ENCODE assay signal across 17 cellular contexts in genomic region chr12:116812238-116812637, GRCh38.
DNase-seq lines count a peak whose midpoint lies in the region; ATAC-seq and TF ChIP-seq lines count a peak whose summit lies in the region.
"Had no signal": no experiment of that assay in that cellular context is flagged by ENCODE, and none has a peak within 500 bp of the region (broad histone marks: within the 10 kb centered on the region; RNA-seq: fewer than 3 reads in every experiment).

No MANE protein-coding gene starts in this region.

- H3K27ac Mint-ChIP-seq in memory B cell, result no peak overlapping the region
- H3K27ac Mint-ChIP-seq: CD8-positive, alpha-beta T cell; H9 had no signal

- no peaks in the 10 kb centered on the region for H3K9me3 Mint-ChIP-seq in memory B cell
- H3K9me3 Mint-ChIP-seq: CD8-positive, alpha-beta T cell; H9 had no signal

- no peaks in the 10 kb centered on the region for H3K27me3 ChIP-seq in DOHH2 (ENCODE audit: control insufficient read depth, low read length)
- no peaks in the 10 kb centered on the region for H3K27me3 ChIP-seq in SU-DHL-6 (ENCODE audit: low read length)
- no peaks in the 10 kb centered on the region for H3K27me3 ChIP-seq in A673 (replicated peaks; ENCODE audit: insufficient read depth, low read depth, low read length, poor library complexity)
- H3K27me3 ChIP-seq in osteoblast (ENCODE audit: insufficient read depth, low read length), result no peaks in the 10 kb centered on the region
- H3K27me3 ChIP-seq: BE2C had no signal

- H3K27me3 Mint-ChIP-seq in memory B cell, result no peaks in the 10 kb centered on the region

- intact Hi-C loops in A673 (cut with micrococcal nuclease; ENCODE audit: unreplicated experiment), result no loop called here

- peaks cover 6% of the 10 kb centered on the region for H3F3A ChIP-seq in DOHH2 (ENCODE audit: control insufficient read depth, insufficient read depth)
- peaks cover 31% of the 10 kb centered on the region for H3F3A ChIP-seq in SU-DHL-6 (ENCODE audit: insufficient read depth)

- peak overlapping the region; percentile 7 for H3K4me3 ChIP-seq in DOHH2 (ENCODE audit: low read length)
- H3K4me3 ChIP-seq in SU-DHL-6 (ENCODE audit: insufficient read depth, low read length, poor library complexity, severe bottlenecking), result peak overlapping the region; percentile 5
- H3K4me3 ChIP-seq in A673 (ENCODE audit: low read depth, low read length, poor library complexity, severe bottlenecking), result no peak overlapping the region
- no peak overlapping the region for H3K4me3 ChIP-seq in osteoblast (ENCODE audit: insufficient read depth, low read length)

- H2AFZ ChIP-seq in SU-DHL-6 (ENCODE audit: low read depth, low read length, severe bottlenecking) (no peak overlapping the region), osteoblast (ENCODE audit: low read length) (no peak overlapping the region)

- H3K4me2 ChIP-seq in DOHH2 (ENCODE audit: low read length), result peak overlapping the region; percentile 46
- H3K4me2 ChIP-seq in SU-DHL-6 (ENCODE audit: low read depth, low read length, poor library complexity, severe bottlenecking), result peak overlapping the region; percentile 39
- no peak overlapping the region for H3K4me2 ChIP-seq in osteoblast (ENCODE audit: insufficient read depth, low read length)

- peak; percentile 47 for ATAC-seq in memory B cell (ENCODE audit: low read depth)
- ATAC-seq: CD8-positive, alpha-beta T cell had no signal

- no TSS peak for BruUV-seq in A673 (replicated peaks; lab: Mats Ljungman, UMichigan)

- CTCF ChIA-PET in A673 (lab: Charles Lee), result no interaction called here

- H3K27ac ChIP-seq in DOHH2 (ENCODE audit: low read depth, low read length) (peak overlapping the region; percentile 22), SU-DHL-6 (ENCODE audit: low read depth, low read length) (peak overlapping the region; percentile 94), A673 (ENCODE audit: low read depth, low read length, poor library complexity, severe bottlenecking) (no peak overlapping the region), osteoblast (ENCODE audit: low read depth, low read length) (no peak overlapping the region)

- TF ChIP-seq CTCF in DOHH2 (IDR thresholded peaks at IDR 0.05; ENCODE audit: low read depth, low read length, poor library complexity, severe bottlenecking), result no peak
- TF ChIP-seq CTCF in SU-DHL-6 (IDR thresholded peaks at IDR 0.05; ENCODE audit: insufficient read depth, low read length, poor library complexity, severe bottlenecking), result no peak
- TF ChIP-seq CTCF in A673 (conservative IDR thresholded peaks at IDR 0.05; ENCODE audit: low read depth, low read length), result no peak
- TF ChIP-seq CTCF in osteoblast (IDR thresholded peaks at IDR 0.05; ENCODE audit: extremely low read depth, low read depth, low read length), result no peak

- H3K4me1 ChIP-seq in DOHH2 (ENCODE audit: control insufficient read depth, low read length), result peaks cover 94% of the 10 kb centered on the region
- no peaks in the 10 kb centered on the region for H3K4me1 ChIP-seq in A673 (ENCODE audit: insufficient read depth, low read length, poor library complexity, severe bottlenecking)
- H3K4me1 ChIP-seq in osteoblast (ENCODE audit: insufficient read depth, low read length), result no peaks in the 10 kb centered on the region
- H3K4me1 ChIP-seq: BE2C had no signal

- H3K4me3 Mint-ChIP-seq in memory B cell, result no peak overlapping the region
- H3K4me3 Mint-ChIP-seq: CD14-positive monocyte; CD8-positive, alpha-beta T cell; H9 had no signal

- H3K4me1 Mint-ChIP-seq in memory B cell, result peaks cover 26% of the 10 kb centered on the region
- H3K4me1 Mint-ChIP-seq: CD14-positive monocyte, H9 had no signal

- H3K9me2 ChIP-seq in DOHH2 (replicated peaks; ENCODE audit: control insufficient read depth, low read length), result no peaks in the 10 kb centered on the region
- H3K9me2 ChIP-seq in SU-DHL-6 (replicated peaks; ENCODE audit: insufficient read depth, low read length), result no peaks in the 10 kb centered on the region

- peak overlapping the region; percentile 43 for H3K9ac ChIP-seq in SU-DHL-6 (ENCODE audit: low read length)

- peaks cover 18% of the 10 kb centered on the region for H3K36me3 ChIP-seq in DOHH2 (ENCODE audit: control insufficient read depth, low read length)
- H3K36me3 ChIP-seq in SU-DHL-6 (ENCODE audit: low read length), result no peaks in the 10 kb centered on the region; the same call in 1 of the 2 replicates
- no peaks in the 10 kb centered on the region for H3K36me3 ChIP-seq in A673 (ENCODE audit: insufficient read depth, low read length, poor library complexity, severe bottlenecking)
- no peaks in the 10 kb centered on the region for H3K36me3 ChIP-seq in osteoblast (ENCODE audit: insufficient read depth, low read length)
- H3K36me3 ChIP-seq: BE2C had no signal

- H3K79me2 ChIP-seq in DOHH2 (ENCODE audit: control insufficient read depth, low read length), result peaks cover 11% of the 10 kb centered on the region
- no peaks in the 10 kb centered on the region for H3K79me2 ChIP-seq in SU-DHL-6 (ENCODE audit: insufficient read depth, low read length)
- H3K79me2 ChIP-seq in osteoblast (ENCODE audit: insufficient read depth, low read length), result no peaks in the 10 kb centered on the region

- DNase-seq in memory B cell (ENCODE audit: low spot score in 2 of 2), result no peak
- DNase-seq in activated CD8-positive, alpha-beta memory T cell treated with anti-CD3 and anti-CD28 coated beads, Interleukin-2, amount 50 U/mL, for 48 hours, result no peak
- no peak for DNase-seq in islet precursor cell
- no peak for DNase-seq in A673 (ENCODE audit: low spot score)
- no peak for DNase-seq in osteoblast (ENCODE audit: insufficient read length, low spot score, missing footprints)
- DNase-seq: BE2C; CD8-positive, alpha-beta T cell; COR-L47; DMS153; DMS79 treated with DMSO at 0.1 percent for 48 hours; GDM1; GOT3; H9; IMR-90 had no signal

- no peaks in the 10 kb centered on the region for H4K20me1 ChIP-seq in DOHH2 (ENCODE audit: control insufficient read depth, insufficient read depth, low read depth, low read length)
- no peaks in the 10 kb centered on the region for H4K20me1 ChIP-seq in SU-DHL-6 (ENCODE audit: low read depth, low read length)
- H4K20me1 ChIP-seq in osteoblast (ENCODE audit: insufficient read depth, low read length), result no peaks in the 10 kb centered on the region

- POLR2A ChIA-PET in A673 (lab: Charles Lee; ENCODE audit: low non-redundant PET), result no interaction called here

- peaks cover 2% of the 10 kb centered on the region for H3K36me3 Mint-ChIP-seq in memory B cell
- H3K36me3 Mint-ChIP-seq: CD14-positive monocyte; CD8-positive, alpha-beta T cell had no signal

- H3K9me3 ChIP-seq in DOHH2 (ENCODE audit: control insufficient read depth, insufficient read depth, low read length) (no peaks in the 10 kb centered on the region), SU-DHL-6 (ENCODE audit: insufficient read depth, low read length) (no peaks in the 10 kb centered on the region), A673 (ENCODE audit: low read depth, low read length, poor library complexity, severe bottlenecking) (no peaks in the 10 kb centered on the region), osteoblast (ENCODE audit: low read depth, low read length) (no peaks in the 10 kb centered on the region)
- H3K9me3 ChIP-seq: BE2C had no signal

Comparison
In these comparisons a context has a peak if more than half of its experiments do, and no peak if none do; other contexts are left out.
1. H3K27ac ChIP-seq: peak in DOHH2 (single experiment) and SU-DHL-6 (single experiment); none in A673 (single experiment) and osteoblast (single experiment).
2. H3K4me3 ChIP-seq: peak in DOHH2 (single experiment) and SU-DHL-6 (single experiment); none in A673 (single experiment) and osteoblast (single experiment).